Comparison of ENCODE assay signal across 1 cellular context in the genomic region with DNA sequence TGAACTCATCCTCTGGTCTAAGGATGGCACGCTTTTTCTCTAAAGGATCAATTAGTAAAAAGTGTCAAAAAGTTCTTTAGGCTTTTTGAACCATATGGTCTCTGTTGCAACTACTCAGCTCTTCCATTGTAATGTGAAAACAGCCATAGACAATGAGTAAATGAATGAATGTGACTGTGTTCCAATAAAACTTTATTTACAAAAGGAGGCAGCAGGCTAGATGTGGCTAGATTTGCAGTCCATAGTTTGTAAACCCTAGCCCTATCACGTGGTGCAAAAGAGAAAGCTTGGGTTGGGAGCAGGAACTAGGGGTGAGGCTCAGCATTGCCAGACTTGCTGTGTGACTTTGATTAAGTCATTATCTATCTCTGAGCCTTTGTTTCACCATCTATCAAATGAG.
TF ChIP-seq lines count a peak whose summit lies in the region.

No MANE protein-coding gene starts in this region.

TF ChIP-seq in GM23338, 12 proteins besides CTCF, POLR2A, EP300 and RAD21 (continued from another document):
- TF ChIP-seq, protein P1, sequence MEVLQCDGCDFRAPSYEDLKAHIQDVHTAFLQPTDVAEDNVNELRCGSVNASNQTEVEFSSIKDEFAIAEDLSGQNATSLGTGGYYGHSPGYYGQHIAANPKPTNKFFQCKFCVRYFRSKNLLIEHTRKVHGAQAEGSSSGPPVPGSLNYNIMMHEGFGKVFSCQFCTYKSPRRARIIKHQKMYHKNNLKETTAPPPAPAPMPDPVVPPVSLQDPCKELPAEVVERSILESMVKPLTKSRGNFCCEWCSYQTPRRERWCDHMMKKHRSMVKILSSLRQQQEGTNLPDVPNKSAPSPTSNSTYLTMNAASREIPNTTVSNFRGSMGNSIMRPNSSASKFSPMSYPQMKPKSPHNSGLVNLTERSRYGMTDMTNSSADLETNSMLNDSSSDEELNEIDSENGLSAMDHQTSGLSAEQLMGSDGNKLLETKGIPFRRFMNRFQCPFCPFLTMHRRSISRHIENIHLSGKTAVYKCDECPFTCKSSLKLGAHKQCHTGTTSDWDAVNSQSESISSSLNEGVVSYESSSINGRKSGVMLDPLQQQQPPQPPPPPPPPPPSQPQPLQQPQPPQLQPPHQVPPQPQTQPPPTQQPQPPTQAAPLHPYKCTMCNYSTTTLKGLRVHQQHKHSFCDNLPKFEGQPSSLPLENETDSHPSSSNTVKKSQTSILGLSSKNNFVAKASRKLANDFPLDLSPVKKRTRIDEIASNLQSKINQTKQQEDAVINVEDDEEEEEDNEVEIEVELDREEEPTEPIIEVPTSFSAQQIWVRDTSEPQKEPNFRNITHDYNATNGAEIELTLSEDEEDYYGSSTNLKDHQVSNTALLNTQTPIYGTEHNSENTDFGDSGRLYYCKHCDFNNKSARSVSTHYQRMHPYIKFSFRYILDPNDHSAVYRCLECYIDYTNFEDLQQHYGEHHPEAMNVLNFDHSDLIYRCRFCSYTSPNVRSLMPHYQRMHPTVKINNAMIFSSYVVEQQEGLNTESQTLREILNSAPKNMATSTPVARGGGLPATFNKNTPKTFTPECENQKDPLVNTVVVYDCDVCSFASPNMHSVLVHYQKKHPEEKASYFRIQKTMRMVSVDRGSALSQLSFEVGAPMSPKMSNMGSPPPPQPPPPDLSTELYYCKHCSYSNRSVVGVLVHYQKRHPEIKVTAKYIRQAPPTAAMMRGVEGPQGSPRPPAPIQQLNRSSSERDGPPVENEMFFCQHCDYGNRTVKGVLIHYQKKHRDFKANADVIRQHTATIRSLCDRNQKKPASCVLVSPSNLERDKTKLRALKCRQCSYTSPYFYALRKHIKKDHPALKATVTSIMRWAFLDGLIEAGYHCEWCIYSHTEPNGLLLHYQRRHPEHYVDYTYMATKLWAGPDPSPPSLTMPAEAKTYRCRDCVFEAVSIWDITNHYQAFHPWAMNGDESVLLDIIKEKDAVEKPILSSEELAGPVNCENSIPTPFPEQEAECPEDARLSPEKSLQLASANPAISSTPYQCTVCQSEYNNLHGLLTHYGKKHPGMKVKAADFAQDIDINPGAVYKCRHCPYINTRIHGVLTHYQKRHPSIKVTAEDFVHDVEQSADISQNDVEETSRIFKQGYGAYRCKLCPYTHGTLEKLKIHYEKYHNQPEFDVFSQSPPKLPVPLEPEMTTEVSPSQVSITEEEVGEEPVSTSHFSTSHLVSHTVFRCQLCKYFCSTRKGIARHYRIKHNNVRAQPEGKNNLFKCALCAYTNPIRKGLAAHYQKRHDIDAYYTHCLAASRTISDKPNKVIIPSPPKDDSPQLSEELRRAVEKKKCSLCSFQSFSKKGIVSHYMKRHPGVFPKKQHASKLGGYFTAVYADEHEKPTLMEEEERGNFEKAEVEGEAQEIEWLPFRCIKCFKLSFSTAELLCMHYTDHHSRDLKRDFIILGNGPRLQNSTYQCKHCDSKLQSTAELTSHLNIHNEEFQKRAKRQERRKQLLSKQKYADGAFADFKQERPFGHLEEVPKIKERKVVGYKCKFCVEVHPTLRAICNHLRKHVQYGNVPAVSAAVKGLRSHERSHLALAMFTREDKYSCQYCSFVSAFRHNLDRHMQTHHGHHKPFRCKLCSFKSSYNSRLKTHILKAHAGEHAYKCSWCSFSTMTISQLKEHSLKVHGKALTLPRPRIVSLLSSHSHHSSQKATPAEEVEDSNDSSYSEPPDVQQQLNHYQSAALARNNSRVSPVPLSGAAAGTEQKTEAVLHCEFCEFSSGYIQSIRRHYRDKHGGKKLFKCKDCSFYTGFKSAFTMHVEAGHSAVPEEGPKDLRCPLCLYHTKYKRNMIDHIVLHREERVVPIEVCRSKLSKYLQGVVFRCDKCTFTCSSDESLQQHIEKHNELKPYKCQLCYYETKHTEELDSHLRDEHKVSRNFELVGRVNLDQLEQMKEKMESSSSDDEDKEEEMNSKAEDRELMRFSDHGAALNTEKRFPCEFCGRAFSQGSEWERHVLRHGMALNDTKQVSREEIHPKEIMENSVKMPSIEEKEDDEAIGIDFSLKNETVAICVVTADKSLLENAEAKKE (CRISPR knock-in tag; IDR thresholded peaks at IDR 0.05) = no peak
TF ChIP-seq in GM23338: peak in this region for 0.
